ENCODE assay signal across 25 cellular contexts in genomic region chr2:151644580-151644979, GRCh38.
DNase-seq lines count a peak whose midpoint lies in the region; ATAC-seq, FAIRE-seq and TF ChIP-seq lines count a peak whose summit lies in the region.
"Had no signal": no experiment of that assay in that cellular context is flagged by ENCODE, and none has a peak within 500 bp of the region (broad histone marks: within the 10 kb centered on the region; RNA-seq: fewer than 3 reads in every experiment).

No MANE protein-coding gene starts in this region.

- BruUV-seq in K562 (replicated peaks; lab: Mats Ljungman, UMichigan), result no TSS peak

- H3K9me3 Mint-ChIP-seq in activated CD4-positive, alpha-beta T cell treated with anti-CD3 and anti-CD28 coated beads, Interleukin-2, amount 10 ng/mL, durations not matched to agents 7 days and 5 days, result peaks cover 2% of the 10 kb centered on the region

- 83% methylated on average over 2 of the region's 2 CpGs for WGBS in A549 (ENCODE audit: missing lambda C conversion rate)
- 68% methylated on average over 2 of the region's 2 CpGs for WGBS in K562 (ENCODE audit: insufficient coverage, low coverage, missing lambda C conversion rate)

- no peaks in the 10 kb centered on the region for H3K79me2 ChIP-seq in K562 (ENCODE audit: control insufficient read depth, insufficient read depth, low read length)
- H3K79me2 ChIP-seq in osteoblast (ENCODE audit: insufficient read depth, low read length), result no peaks in the 10 kb centered on the region

- CTCF ChIA-PET in A549 (lab: Yijun Ruan, JAX), result interaction anchor here (1.3 to 1.4 kb wide), 2 partner anchors 9 to 381 kb away, joined by 3 to 4 read pairs; no protein-coding TSS in a partner anchor
- CTCF ChIA-PET in K562 (lab: Yijun Ruan, JAX; ENCODE audit: low intra/inter-chr PET ratio), result no interaction called here
- CTCF ChIA-PET in activated CD4-positive, alpha-beta T cell treated with anti-CD3 and anti-CD28 coated beads, Interleukin-2, amount 10 ng/mL, durations not matched to agents 7 days and 5 days (lab: Charles Lee), result interaction anchor here (0.7 kb wide), 1 partner anchor 236 kb away, joined by 4 read pairs; no protein-coding TSS in a partner anchor

- no peak overlapping the region for H3K9ac ChIP-seq in K562 (ENCODE audit: insufficient read depth in 1 of 2, low read depth in 2 of 2, low read length in 2 of 2)
- H3K9ac ChIP-seq: BLaER1 treated with 17β-estradiol and CSF1 and Interleukin-3, amounts not matched to agents 10 nM and 100 nM had no signal

- TF ChIP-seq EP300 in A549 (IDR thresholded peaks at IDR 0.05) (no peak), K562 (IDR thresholded peaks at IDR 0.05; ENCODE audit: low read length) (no peak)

- no peak overlapping the region for H2AFZ ChIP-seq in K562 (ENCODE audit: low read depth, low read length)
- H2AFZ ChIP-seq in osteoblast (ENCODE audit: low read length), result no peak overlapping the region

- no peaks in the 10 kb centered on the region for H3K4me1 ChIP-seq in A549
- no peaks in the 10 kb centered on the region for H3K4me1 ChIP-seq in K562 (replicated peaks in 1 of 2; ENCODE audit: control insufficient read depth in 2 of 2, insufficient read depth in 2 of 2, low read length in 2 of 2)
- H3K4me1 ChIP-seq in osteoblast (ENCODE audit: insufficient read depth, low read length), result no peaks in the 10 kb centered on the region
- H3K4me1 ChIP-seq: Caco-2 had no signal

- H3K27me3 ChIP-seq in K562 (ENCODE audit: control insufficient read depth in 2 of 2, insufficient read depth in 2 of 2, low read length in 2 of 2) (no peaks in the 10 kb centered on the region), osteoblast (ENCODE audit: insufficient read depth, low read length) (no peaks in the 10 kb centered on the region)
- H3K27me3 ChIP-seq: BLaER1 treated with 17β-estradiol and CSF1 and Interleukin-3, amounts not matched to agents 10 nM and 100 nM had no signal

- H3K9me3 ChIP-seq in A549 (no peaks in the 10 kb centered on the region), K562 (replicated peaks; ENCODE audit: control insufficient read depth, insufficient read depth, low read depth, low read length) (no peaks in the 10 kb centered on the region), osteoblast (ENCODE audit: low read depth, low read length) (no peaks in the 10 kb centered on the region)
- H3K9me3 ChIP-seq: Caco-2 had no signal

- no peak overlapping the region for H3K27ac Mint-ChIP-seq in activated CD4-positive, alpha-beta T cell treated with anti-CD3 and anti-CD28 coated beads, Interleukin-2, amount 10 ng/mL, durations not matched to agents 7 days and 5 days
- H3K27ac Mint-ChIP-seq: B cell; CD4-positive, alpha-beta T cell; CD8-positive, alpha-beta T cell had no signal

- H3K36me3 ChIP-seq in K562 (ENCODE audit: control insufficient read depth, insufficient read depth, low read length), result no peaks in the 10 kb centered on the region
- no peaks in the 10 kb centered on the region for H3K36me3 ChIP-seq in osteoblast (ENCODE audit: insufficient read depth, low read length)
- H3K36me3 ChIP-seq: BLaER1 treated with 17β-estradiol and CSF1 and Interleukin-3, amounts not matched to agents 10 nM and 100 nM had no signal

- intact Hi-C loops in K562 (cut with micrococcal nuclease), result no loop called here

- TF ChIP-seq CTCF in A549 (IDR thresholded peaks at IDR 0.05) (no peak), K562 (IDR thresholded peaks at IDR 0.05 in 2 of 3, conservative IDR thresholded peaks at IDR 0.05 in 1 of 3; ENCODE audit: insufficient read depth in 2 of 3, low read depth in 1 of 3, low read length in 3 of 3) (no peak), osteoblast (IDR thresholded peaks at IDR 0.05; ENCODE audit: extremely low read depth, low read depth, low read length) (no peak)

- peaks cover 1% of the 10 kb centered on the region for H3K27me3 Mint-ChIP-seq in activated CD4-positive, alpha-beta T cell treated with anti-CD3 and anti-CD28 coated beads, Interleukin-2, amount 10 ng/mL, durations not matched to agents 7 days and 5 days
- H3K27me3 Mint-ChIP-seq: B cell; CD4-positive, alpha-beta T cell had no signal

- in situ Hi-C loops in K562 (cut with MboI), result no loop called here

- TF ChIP-seq POLR2A in A549 (IDR thresholded peaks at IDR 0.05; ENCODE audit: low read length) (no peak), K562 (conservative IDR thresholded peaks at IDR 0.05) (no peak)

- no peak overlapping the region for H3K4me2 ChIP-seq in A549
- no peak overlapping the region for H3K4me2 ChIP-seq in K562 (ENCODE audit: insufficient read depth, low read length)
- no peak overlapping the region for H3K4me2 ChIP-seq in osteoblast (ENCODE audit: insufficient read depth, low read length)
- H3K4me2 ChIP-seq: BLaER1 treated with 17β-estradiol and CSF1 and Interleukin-3, amounts not matched to agents 10 nM and 100 nM had no signal

- H3K9me1 ChIP-seq in K562 (ENCODE audit: control insufficient read depth, insufficient read depth, low read length), result no peaks in the 10 kb centered on the region

- ATAC-seq in A549 (no peak), K562 (no peak)
- ATAC-seq: CD8-positive, alpha-beta T cell; GM12878 had no signal

- POLR2A ChIA-PET in A549 (lab: Yijun Ruan, JAX) (no interaction called here), K562 (lab: Yijun Ruan, JAX) (no interaction called here)
- POLR2A ChIA-PET in activated CD4-positive, alpha-beta T cell treated with anti-CD3 and anti-CD28 coated beads, Interleukin-2, amount 10 ng/mL, durations not matched to agents 7 days and 5 days (lab: Charles Lee), result no interaction called here

- no peak for TF ChIP-seq RAD21 in A549 (conservative IDR thresholded peaks at IDR 0.05 in 1 of 2, IDR thresholded peaks at IDR 0.05 in 1 of 2)
- TF ChIP-seq RAD21 in K562 (CRISPR knock-in tag; conservative IDR thresholded peaks at IDR 0.05 in 1 of 2, IDR thresholded peaks at IDR 0.05 in 1 of 2), result no peak

- DNase-seq in A549 (ENCODE audit: low read depth in 1 of 2, low spot score in 1 of 2) (no peak), K562 (ENCODE audit: extremely low read depth in 1 of 4, low spot score in 3 of 4) (no peak), osteoblast (ENCODE audit: insufficient read length, low spot score, missing footprints) (peak; percentile 53), DMS153 treated with DMSO at 0.1 percent for 48 hours (lab: John Stamatoyannopoulos, UW; ENCODE audit: unreplicated experiment) (no peak), NCI-H1417 (lab: John Stamatoyannopoulos, UW) (no peak)
- DNase-seq in activated CD4-positive, alpha-beta T cell treated with anti-CD3 and anti-CD28 coated beads, Interleukin-2, amount 10 ng/mL, durations not matched to agents 7 days and 5 days, result no peak
- DNase-seq: 8988T; AML-193; Caco-2; Calu3; CD4-positive, alpha-beta T cell; CD8-positive, alpha-beta T cell; DMS53; DMS79; DND-41; EL; GDM1 had no signal

- FAIRE-seq in A549 (lab: Jason Lieb, UNC) (no peak), K562 (lab: Jason Lieb, UNC) (no peak)
- FAIRE-seq: A204.1, D721Med, GM12878, GM12892, GM18507 had no signal

- H4K20me1 ChIP-seq in K562 (replicated peaks; ENCODE audit: control insufficient read depth, insufficient read depth, low read length) (no peaks in the 10 kb centered on the region), osteoblast (ENCODE audit: insufficient read depth, low read length) (no peaks in the 10 kb centered on the region)
- H4K20me1 ChIP-seq: BLaER1 treated with 17β-estradiol and CSF1 and Interleukin-3, amounts not matched to agents 10 nM and 100 nM had no signal

- H3K4me1 Mint-ChIP-seq in activated CD4-positive, alpha-beta T cell treated with anti-CD3 and anti-CD28 coated beads, Interleukin-2, amount 10 ng/mL, durations not matched to agents 7 days and 5 days, result peaks cover 7% of the 10 kb centered on the region
- H3K4me1 Mint-ChIP-seq: B cell had no signal

- H3K4me3 Mint-ChIP-seq in activated CD4-positive, alpha-beta T cell treated with anti-CD3 and anti-CD28 coated beads, Interleukin-2, amount 10 ng/mL, durations not matched to agents 7 days and 5 days, result no peak overlapping the region
- H3K4me3 Mint-ChIP-seq: B cell; CD4-positive, alpha-beta T cell; CD8-positive, alpha-beta T cell had no signal

- no peak overlapping the region for H3K4me3 ChIP-seq in A549
- H3K4me3 ChIP-seq in K562, result no peak overlapping the region
- no peak overlapping the region for H3K4me3 ChIP-seq in osteoblast (ENCODE audit: insufficient read depth, low read length)
- H3K4me3 ChIP-seq: BLaER1 treated with 17β-estradiol and CSF1 and Interleukin-3, amounts not matched to agents 10 nM and 100 nM; GM12878 had no signal

- H3K27ac ChIP-seq in A549 (no peak overlapping the region), K562 (ENCODE audit: extremely low read depth, low read depth, low read length) (no peak overlapping the region), osteoblast (ENCODE audit: low read depth, low read length) (no peak overlapping the region)
- H3K27ac ChIP-seq: BLaER1 treated with 17β-estradiol and CSF1 and Interleukin-3, amounts not matched to agents 10 nM and 100 nM; C4-2B had no signal

- H3K36me3 Mint-ChIP-seq in activated CD4-positive, alpha-beta T cell treated with anti-CD3 and anti-CD28 coated beads, Interleukin-2, amount 10 ng/mL, durations not matched to agents 7 days and 5 days (ENCODE audit: low read depth), result no peaks in the 10 kb centered on the region
- H3K36me3 Mint-ChIP-seq: CD8-positive, alpha-beta T cell had no signal

TF ChIP-seq in A549, 52 proteins besides CTCF, POLR2A, EP300 and RAD21:
- TF ChIP-seq HDAC2 (IDR thresholded peaks at IDR 0.05) (no peak), CHD2 (IDR thresholded peaks at IDR 0.05; ENCODE audit: low read length, partially characterized antibody) (no peak), EHF (CRISPR knock-in tag; IDR thresholded peaks at IDR 0.05) (no peak), HOXB5 (CRISPR knock-in tag; IDR thresholded peaks at IDR 0.05) (no peak), MAFK (IDR thresholded peaks at IDR 0.05; ENCODE audit: partially characterized antibody) (peak; percentile 27), FOXS1 (CRISPR knock-in tag; IDR thresholded peaks at IDR 0.05) (no peak), ESRRA (IDR thresholded peaks at IDR 0.05; ENCODE audit: borderline replicate concordance, low read length) (no peak), HEYL (CRISPR knock-in tag; IDR thresholded peaks at IDR 0.05) (no peak)

TF ChIP-seq in K562, 482 proteins besides CTCF, POLR2A, EP300 and RAD21:
- TF ChIP-seq C11orf30 (IDR thresholded peaks at IDR 0.05; ENCODE audit: low read depth) (peak; percentile 42; the same call in 1 of the 2 replicates), FOXA3 (CRISPR knock-in tag; conservative IDR thresholded peaks at IDR 0.05 in 1 of 2, IDR thresholded peaks at IDR 0.05 in 1 of 2) (no peak), ZNF316 (IDR thresholded peaks at IDR 0.05) (peak; percentile 51; the same call in 1 of the 2 replicates)

Comparison
In these comparisons a context has a peak if more than half of its experiments do, and no peak if none do; other contexts are left out.
1. Of the 35 proteins assayed by ChIP-seq in both K562 and A549: peak only in K562: none; only in A549: MAFK; in both: none; in neither: 34.